Comparison of ENCODE assay signal across 8 cellular contexts in the genomic region with DNA sequence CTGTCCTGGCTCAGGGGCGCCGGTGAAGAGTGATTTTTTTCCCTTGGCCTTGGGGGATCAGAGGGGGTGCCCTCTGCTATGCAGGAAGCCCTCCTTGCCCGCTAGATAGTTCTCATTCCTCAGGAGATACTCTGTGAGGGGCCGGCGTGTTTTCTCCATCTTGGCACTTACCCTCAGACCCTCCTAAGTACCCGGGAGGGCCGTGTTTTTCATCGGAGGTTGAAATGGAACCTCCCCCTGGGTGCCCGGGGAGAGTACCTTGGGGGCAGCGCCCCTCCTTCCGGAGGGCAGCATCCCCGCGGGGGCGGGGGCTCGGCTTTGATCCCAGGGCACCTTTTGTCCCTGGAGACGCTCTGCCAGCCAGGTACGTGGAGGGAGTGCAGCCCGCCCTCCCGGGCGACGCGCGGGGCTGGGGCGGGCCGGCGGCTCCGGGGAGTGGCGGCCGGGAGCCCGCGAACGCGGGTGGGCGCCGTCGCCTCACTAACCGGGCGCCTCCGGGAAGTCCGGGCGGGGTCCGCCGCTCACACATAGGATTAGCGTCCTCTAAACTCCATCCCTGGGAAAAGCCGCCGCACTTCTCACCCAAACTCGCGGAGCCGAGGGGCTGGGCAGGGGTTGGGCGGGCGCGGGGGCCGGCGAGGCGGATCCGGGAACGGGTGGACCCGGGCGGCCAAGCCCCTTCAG. TPM values are rescaled to one million over a fixed set of nuclear protein-coding genes. Genes with fewer than 3 reads are reported as not detected.
DNase-seq lines count a peak whose midpoint lies in the region; ATAC-seq and TF ChIP-seq lines count a peak whose summit lies in the region.
"Not testable (repeated sequence)": the region's sequence is repeated elsewhere in the genome, so short reads cannot be mapped to it uniquely, and the experiment has no call there.

No MANE protein-coding gene starts in this region.

- 5% methylated on average over 59 of the region's 59 CpGs for WGBS in liver
- 1 to 12% (median 2%) methylated on average over 6 to 58 of the region's 59 CpGs for WGBS in spleen, 5 donors

- peak overlapping the region in 1 of 2 donors; percentile 27 for H3K9ac ChIP-seq in liver (ENCODE audit: low read depth in 1 of 2, low read length in 2 of 2)

- TF ChIP-seq CTCF in AG10803 (conservative IDR thresholded peaks at IDR 0.05; ENCODE audit: low read length); liver (IDR thresholded peaks at IDR 0.05; ENCODE audit: low read depth, low read length, missing input control); spleen (IDR thresholded peaks at IDR 0.05 in 8 of 11, conservative IDR thresholded peaks at IDR 0.05 in 3 of 11): not testable (repeated sequence)

- not testable (repeated sequence) for TF ChIP-seq POLR2A in spleen (IDR thresholded peaks at IDR 0.05)

- TF ChIP-seq RAD21 in liver (IDR thresholded peaks at IDR 0.05), result not testable (repeated sequence)

- H3K27me3 ChIP-seq in effector memory CD4-positive, alpha-beta T cell (replicated peaks; ENCODE audit: control insufficient read depth, insufficient read depth, low read length, poor library complexity, severe bottlenecking); liver (ENCODE audit: control insufficient read depth in 4 of 4, insufficient read depth in 4 of 4, low read length in 3 of 4); spleen (replicated peaks in 1 of 7): not testable (repeated sequence)

- intact Hi-C loops in spleen (cut with DNase I; ENCODE audit: low total_unique reads), result not testable (repeated sequence)

- H3K27ac ChIP-seq in effector memory CD4-positive, alpha-beta T cell (ENCODE audit: insufficient read depth, low read length, poor library complexity, severe bottlenecking), result peak overlapping the region; percentile 84
- H3K27ac ChIP-seq in liver (ENCODE audit: low read depth in 1 of 2, low read length in 2 of 2) (peak overlapping the region in 1 of 2 donors; percentile 65), spleen (peak overlapping the region; percentile 82 to 96 (median 94))

- not testable (repeated sequence) for H3K9me3 ChIP-seq in effector memory CD4-positive, alpha-beta T cell (ENCODE audit: control insufficient read depth, low read length); liver (ENCODE audit: control insufficient read depth in 4 of 4, low read length in 3 of 4); spleen

- H3K4me3 ChIP-seq in AG10803 (ENCODE audit: low read length) (peak overlapping the region; percentile 63), liver (ENCODE audit: low read depth in 1 of 3, low read length in 3 of 3) (peak overlapping the region in 2 of 3 donors; percentile 46 to 89), spleen (peak overlapping the region; percentile 45 to 82 (median 62))
- peak overlapping the region; percentile 61 for H3K4me3 ChIP-seq in effector memory CD4-positive, alpha-beta T cell (ENCODE audit: insufficient read depth, low read depth, low read length, poor library complexity, severe bottlenecking)

- not testable (repeated sequence) for H3K36me3 ChIP-seq in effector memory CD4-positive, alpha-beta T cell (ENCODE audit: control insufficient read depth, insufficient read depth, low read length); liver (ENCODE audit: control insufficient read depth in 4 of 4, insufficient read depth in 3 of 4, low read depth in 1 of 4, low read length in 3 of 4)
- peaks cover 0 to 20% (median 3%) of the 10 kb centered on the region in 6 donors for H3K36me3 ChIP-seq in spleen

- not testable (repeated sequence) for DNase-seq in AG10803 (ENCODE audit: low read depth)
- peak; percentile 67 for DNase-seq in NCI-H82 (lab: John Stamatoyannopoulos, UW)
- DNase-seq in activated T-cell treated with anti-CD3 and anti-CD28 coated beads for 48 hours (ENCODE audit: low read depth), result peak; percentile 23
- DNase-seq in effector memory CD4-positive, alpha-beta T cell, result peak; percentile 9 to 38 (median 29)
- DNase-seq in spleen, result peak; percentile 91

- ATAC-seq in GM19324 (IDR thresholded peaks at IDR 0.05; ENCODE audit: low FRiP score, unreplicated experiment), result peak; percentile 34
- ATAC-seq in HG03064 (IDR thresholded peaks at IDR 0.05; ENCODE audit: low read depth, unreplicated experiment), result peak; percentile 27

- not testable (repeated sequence) for H3K4me1 ChIP-seq in effector memory CD4-positive, alpha-beta T cell (ENCODE audit: control insufficient read depth, insufficient read depth, low read length, poor library complexity, severe bottlenecking); liver (ENCODE audit: control insufficient read depth in 4 of 4, insufficient read depth in 4 of 4, low read length in 3 of 4)
- peaks cover 10 to 54% (median 33%) of the 10 kb centered on the region in 6 donors for H3K4me1 ChIP-seq in spleen

RNA-seq across cellular contexts. Expression of gene TLK2, which starts 0.8 kb away (rescaled TPM):
- 10 to 100 TPM; 23.5 to 25.8 TPM for total RNA-seq in liver
- polyA plus RNA-seq in liver, result 1 to 10 TPM; 4.2 to 6.0 TPM
- total RNA-seq in spleen, result 10 to 100 TPM; 44.1 to 76.3 (median 57.2) TPM
- polyA plus RNA-seq in spleen, result 10 to 100 TPM; 11.3 to 14.7 (median 12.0) TPM

RNA-seq across cellular contexts. Expression of gene METTL2A, which starts 54.2 kb away (rescaled TPM):
- total RNA-seq in liver, result 10 to 100 TPM; 12.1 to 14.1 TPM
- 1 to 10 TPM; 6.3 TPM for polyA plus RNA-seq in liver
- total RNA-seq in spleen, result 10 to 100 TPM; 12.0 to 16.1 (median 13.1) TPM
- polyA plus RNA-seq in spleen, result 1 to 10 TPM; 3.8 to 8.1 (median 7.5) TPM
